ENCODE assay signal across 13 cellular contexts in the genomic region with DNA sequence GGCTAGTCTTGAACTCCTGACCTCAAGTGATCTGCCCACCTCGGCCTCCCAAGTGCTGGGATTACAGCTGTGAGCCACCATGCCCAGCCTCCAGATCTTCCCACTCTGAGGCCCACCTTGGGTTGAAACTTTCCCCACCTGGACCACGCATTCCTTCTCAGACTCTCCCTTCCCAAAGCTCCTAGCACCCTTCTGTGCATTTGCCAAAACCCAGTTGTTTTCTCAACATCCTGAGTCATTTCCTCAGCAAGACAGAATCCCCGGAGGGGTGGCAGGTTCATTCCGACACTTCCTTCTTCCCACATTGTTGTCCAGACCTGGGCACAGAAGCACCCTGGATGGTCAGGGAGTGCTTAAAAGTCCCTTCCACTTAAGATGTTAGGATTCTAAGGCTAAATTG. TPM values are rescaled to one million over a fixed set of nuclear protein-coding genes. Genes with fewer than 3 reads are reported as not detected.
DNase-seq lines count a peak whose midpoint lies in the region; ATAC-seq and TF ChIP-seq lines count a peak whose summit lies in the region.
"Had no signal": no experiment of that assay in that cellular context is flagged by ENCODE, and none has a peak within 500 bp of the region (broad histone marks: within the 10 kb centered on the region; RNA-seq: fewer than 3 reads in every experiment).

No MANE protein-coding gene starts in this region.

- WGBS in heart right ventricle, 2 donors, result 49 to 51% methylated on average over 4 of the region's 4 CpGs
- WGBS in body of pancreas, 2 donors, result 70 to 76% methylated on average over 4 of the region's 4 CpGs

- H3K27ac ChIP-seq in heart right ventricle (peak overlapping the region; percentile 1 to 86 (median 74)), brain microvascular endothelial cell (peak overlapping the region; percentile 35), lower lobe of right lung (peak overlapping the region; percentile 24), body of pancreas (no peak overlapping the region)
- H3K27ac ChIP-seq: right lobe of liver, WERI-Rb-1 had no signal

- H3K27me3 Mint-ChIP-seq in Caco-2 (ENCODE audit: insufficient read depth, unreplicated experiment), result no peaks in the 10 kb centered on the region
- H3K27me3 Mint-ChIP-seq: activated naive CD8-positive, alpha-beta T cell had no signal

- CTCF ChIA-PET in Caco-2 (lab: Charles Lee), result no interaction called here

- H3K27me3 ChIP-seq in heart right ventricle (no peaks in the 10 kb centered on the region), brain microvascular endothelial cell (replicated peaks) (no peaks in the 10 kb centered on the region), lower lobe of right lung (ENCODE audit: low read depth) (no peaks in the 10 kb centered on the region), body of pancreas (no peaks in the 10 kb centered on the region), Caco-2 (replicated peaks; ENCODE audit: control insufficient read depth, insufficient read depth, low read length) (no peaks in the 10 kb centered on the region)
- H3K27me3 ChIP-seq: right lobe of liver had no signal

- no peak for TF ChIP-seq CTCF in heart right ventricle (IDR thresholded peaks at IDR 0.05)
- no peak for TF ChIP-seq CTCF in brain microvascular endothelial cell (IDR thresholded peaks at IDR 0.05; ENCODE audit: low read depth, low read length, missing control alignments)
- no peak for TF ChIP-seq CTCF in lower lobe of right lung (IDR thresholded peaks at IDR 0.05)
- no peak for TF ChIP-seq CTCF in body of pancreas (IDR thresholded peaks at IDR 0.05)
- TF ChIP-seq CTCF in Caco-2 (IDR thresholded peaks at IDR 0.05; ENCODE audit: insufficient read depth in 1 of 2, low read depth in 1 of 2, low read length in 1 of 2, severe bottlenecking in 1 of 2, unreplicated experiment in 1 of 2), result no peak

- peaks cover 16% of the 10 kb centered on the region for H3K36me3 Mint-ChIP-seq in Caco-2 (ENCODE audit: insufficient read depth, unreplicated experiment)

- DNase-seq in heart right ventricle, result no peak
- no peak for DNase-seq in Right ventricle myocardium inferior (ENCODE audit: missing footprints)
- DNase-seq in brain microvascular endothelial cell, result peak; percentile 63
- no peak for DNase-seq in lower lobe of right lung
- no peak for DNase-seq in amygdala (lab: John Stamatoyannopoulos, UW)
- DNase-seq in body of pancreas, result no peak
- DNase-seq in Caco-2, result no peak
- DNase-seq: NCI-H526; right lobe of liver; stimulated activated naive CD8-positive, alpha-beta T cell treated with anti-CD3 and anti-CD28 coated beads, Interleukin-15, Interleukin-2, amounts not matched to agents 100 U/mL and 50 U/mL, for 24 hours; WERI-Rb-1 had no signal

- POLR2A ChIA-PET in Caco-2 (lab: Charles Lee), result no interaction called here

- H3K4me1 ChIP-seq in heart right ventricle (peaks cover 0 to 48% (median 32%) of the 10 kb centered on the region in 9 donors), lower lobe of right lung (peaks cover 25% of the 10 kb centered on the region), body of pancreas (no peaks in the 10 kb centered on the region), Caco-2 (no peaks in the 10 kb centered on the region)
- H3K4me1 ChIP-seq: right lobe of liver had no signal

- ATAC-seq in heart right ventricle, result peak in 4 of 8 donors; percentile 3 to 33 (median 10)
- ATAC-seq in Right ventricle myocardium inferior, result no peak
- ATAC-seq in lower lobe of right lung, result peak in 1 of 2 donors; percentile 31
- no peak for ATAC-seq in body of pancreas
- no peak for ATAC-seq in HG03378 (IDR thresholded peaks at IDR 0.05; ENCODE audit: unreplicated experiment)
- ATAC-seq: stimulated activated naive CD8-positive, alpha-beta T cell treated with anti-CD3 and anti-CD28 coated beads, Interleukin-15, Interleukin-2, amounts not matched to agents 100 U/mL and 50 U/mL, for 24 hours had no signal

- in situ Hi-C loops in brain microvascular endothelial cell (cut with HindIII; ENCODE audit: low pct_ligation_motif_present, low sequenced_read_pairs), result no loop called here

- no peak overlapping the region for H3K27ac Mint-ChIP-seq in Caco-2 (ENCODE audit: unreplicated experiment)
- H3K27ac Mint-ChIP-seq: activated naive CD8-positive, alpha-beta T cell had no signal

- intact Hi-C loops in heart right ventricle (cut with DNase I) (loop anchor here in 2 of 10 donors (10.0 kb wide), 2 partner anchors 175 to 185 kb away; no protein-coding TSS in a partner anchor), Right ventricle myocardium inferior (cut with DNase I) (no loop called here), lower lobe of right lung (cut with DNase I) (no loop called here), body of pancreas (cut with DNase I) (no loop called here), Caco-2 (cut with micrococcal nuclease; ENCODE audit: unreplicated experiment) (loop anchor here (10.0 kb wide), 1 partner anchor 215 kb away; a partner anchor contains a TSS)

- no peak for TF ChIP-seq POLR2A in body of pancreas (IDR thresholded peaks at IDR 0.05)

- H3K4me1 Mint-ChIP-seq in Caco-2 (ENCODE audit: low read depth, unreplicated experiment), result no peaks in the 10 kb centered on the region

- H3K9me3 ChIP-seq in heart right ventricle (no peaks in the 10 kb centered on the region), lower lobe of right lung (no peaks in the 10 kb centered on the region), body of pancreas (no peaks in the 10 kb centered on the region), Caco-2 (no peaks in the 10 kb centered on the region)
- H3K9me3 ChIP-seq: right lobe of liver had no signal

- H3K36me3 ChIP-seq in heart right ventricle (peaks cover 0 to 33% (median 20%) of the 10 kb centered on the region in 9 donors), brain microvascular endothelial cell (replicated peaks) (peaks cover 26% of the 10 kb centered on the region), lower lobe of right lung (peaks cover 29% of the 10 kb centered on the region), body of pancreas (replicated peaks in 1 of 2; ENCODE audit: insufficient read depth in 1 of 2, low read depth in 2 of 2) (peaks cover 3 to 13% of the 10 kb centered on the region in 2 donors), Caco-2 (ENCODE audit: control insufficient read depth, insufficient read depth, low read length) (no peaks in the 10 kb centered on the region)
- H3K36me3 ChIP-seq: WERI-Rb-1 had no signal

- H3K4me3 Mint-ChIP-seq in Caco-2 (ENCODE audit: unreplicated experiment), result no peak overlapping the region
- H3K4me3 Mint-ChIP-seq: activated naive CD8-positive, alpha-beta T cell had no signal

- no peaks in the 10 kb centered on the region for H3K9me3 Mint-ChIP-seq in Caco-2 (ENCODE audit: unreplicated experiment)

- no TSS peak for BruUV-seq in Caco-2 (replicated peaks; lab: Mats Ljungman, UMichigan)

- no peak overlapping the region for H3K4me3 ChIP-seq in heart right ventricle
- no peak overlapping the region for H3K4me3 ChIP-seq in brain microvascular endothelial cell (ENCODE audit: low read depth, low read length)
- no peak overlapping the region for H3K4me3 ChIP-seq in lower lobe of right lung
- H3K4me3 ChIP-seq in body of pancreas, result no peak overlapping the region
- no peak overlapping the region for H3K4me3 ChIP-seq in Caco-2 (ENCODE audit: low read depth, low read length)
- H3K4me3 ChIP-seq: right lobe of liver had no signal

RNA-seq across cellular contexts. Expression of a gene that starts 28.9 kb away (rescaled TPM):
- total RNA-seq in heart right ventricle (100 to 1,000 TPM; 115 to 191 (median 145) TPM), Right ventricle myocardium inferior (152 TPM), lower lobe of right lung (30.2 TPM), body of pancreas (10 to 100 TPM; 11.9 to 17.5 TPM), Caco-2 (2022) (30.7 and 31.6 TPM in 2 replicates)
- polyA plus RNA-seq in heart right ventricle, result 100 to 1,000 TPM in 1 of 2 donors, 10 to 100 TPM in 1; 42.5 to 193 TPM

RNA-seq across cellular contexts. Expression of a gene that starts 45.8 kb away (rescaled TPM):
- total RNA-seq in heart right ventricle (10 to 100 TPM in 2 of 10 donors, 1 to 10 TPM in 8; 4.2 to 13.3 (median 7.5) TPM), Right ventricle myocardium inferior (4.0 TPM), lower lobe of right lung (16.0 TPM), body of pancreas (1 to 10 TPM; 3.6 to 7.8 TPM), Caco-2 (2022) (26.4 and 26.9 TPM in 2 replicates)
- polyA plus RNA-seq in heart right ventricle, result 1 to 10 TPM; 4.0 to 4.5 TPM

Comparison
In these comparisons a context has a peak if more than half of its experiments do, and no peak if none do; other contexts are left out.
1. H3K27ac ChIP-seq: peak in heart right ventricle (10 of 10), brain microvascular endothelial cell (single experiment) and lower lobe of right lung (single experiment); none in body of pancreas (0 of 4).